ENCODE assay signal across 8 cellular contexts in the genomic region with DNA sequence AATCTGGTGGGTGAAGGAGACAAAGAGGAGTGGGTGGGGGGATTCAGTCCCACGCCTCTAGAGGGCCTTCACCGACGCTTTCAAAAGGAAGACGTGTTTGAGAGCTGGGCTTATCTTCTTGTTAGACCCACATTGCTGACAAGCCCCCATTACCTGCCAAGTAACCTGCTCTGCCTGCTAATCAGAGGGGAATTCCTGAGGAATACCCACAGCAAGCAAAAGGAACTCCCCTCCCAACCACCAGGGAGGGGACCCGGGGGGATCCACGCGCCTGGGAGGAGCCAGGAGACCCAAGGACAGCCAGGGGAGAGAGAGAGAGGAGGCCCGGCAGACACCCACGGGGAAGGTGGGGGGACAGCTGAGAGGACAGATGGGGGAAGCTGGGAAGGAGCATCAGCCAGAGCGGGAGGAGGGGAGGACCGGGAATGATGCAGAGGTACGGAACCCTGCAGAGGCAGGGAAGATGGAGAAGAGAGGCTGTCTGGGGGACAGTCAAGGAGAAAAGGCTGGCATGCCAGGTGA. TPM values are rescaled to one million over a fixed set of nuclear protein-coding genes. Genes with fewer than 3 reads are reported as not detected.
DNase-seq lines count a peak whose midpoint lies in the region; ATAC-seq and TF ChIP-seq lines count a peak whose summit lies in the region.

No MANE protein-coding gene starts in this region.

- peak overlapping the region; percentile 90 for H3K4me3 Mint-ChIP-seq in T-helper 1 cell treated with Interleukin-12 subunit alpha and Interleukin-12 subunit beta and Interleukin-4 antibody, amounts not matched to agents 30 μg/mL and 1 μg/mL, for 36 hours
- H3K4me3 Mint-ChIP-seq in activated CD4-positive, alpha-beta memory T cell treated with anti-CD3 and anti-CD28 coated beads for 36 hours, result peak overlapping the region; percentile 88
- peak overlapping the region; percentile 87 for H3K4me3 Mint-ChIP-seq in stimulated activated effector memory CD8-positive, alpha-beta T cell treated with anti-CD3 and anti-CD28 coated beads, Interleukin-12 subunit alpha, Interleukin-12 subunit beta, amount 100 ng/mL, for 72 hours

- H4K20me1 ChIP-seq in hepatocyte (ENCODE audit: insufficient read depth, poor library complexity, severe bottlenecking), result peaks cover 3% of the 10 kb centered on the region

- H3K4me3 ChIP-seq in hepatocyte, result peak overlapping the region; percentile 68

- no peak overlapping the region for H3K27ac ChIP-seq in hepatocyte

- H3K9me2 ChIP-seq in hepatocyte (replicated peaks; ENCODE audit: insufficient read depth), result no peaks in the 10 kb centered on the region

- peaks cover 3% of the 10 kb centered on the region for H3K36me3 ChIP-seq in hepatocyte (replicated peaks; ENCODE audit: insufficient read depth, low read depth)

- no peaks in the 10 kb centered on the region for H3K9me3 ChIP-seq in hepatocyte (ENCODE audit: low read depth)

- H3K27me3 ChIP-seq in hepatocyte, result no peaks in the 10 kb centered on the region

- peak overlapping the region; percentile 81 for H3K4me2 ChIP-seq in hepatocyte

- peaks cover 46% of the 10 kb centered on the region for H3K36me3 Mint-ChIP-seq in T-helper 1 cell treated with Interleukin-12 subunit alpha and Interleukin-12 subunit beta and Interleukin-4 antibody, amounts not matched to agents 30 μg/mL and 1 μg/mL, for 36 hours (ENCODE audit: low read depth)
- peaks cover 31% of the 10 kb centered on the region for H3K36me3 Mint-ChIP-seq in activated CD4-positive, alpha-beta memory T cell treated with anti-CD3 and anti-CD28 coated beads for 36 hours
- peaks cover 64% of the 10 kb centered on the region for H3K36me3 Mint-ChIP-seq in stimulated activated effector memory CD8-positive, alpha-beta T cell treated with anti-CD3 and anti-CD28 coated beads, Interleukin-12 subunit alpha, Interleukin-12 subunit beta, amount 100 ng/mL, for 72 hours

- no peaks in the 10 kb centered on the region for H3K27me3 Mint-ChIP-seq in T-helper 1 cell treated with Interleukin-12 subunit alpha and Interleukin-12 subunit beta and Interleukin-4 antibody, amounts not matched to agents 30 μg/mL and 1 μg/mL, for 36 hours (ENCODE audit: low read depth)
- no peaks in the 10 kb centered on the region for H3K27me3 Mint-ChIP-seq in activated CD4-positive, alpha-beta memory T cell treated with anti-CD3 and anti-CD28 coated beads for 36 hours

- intact Hi-C loops in activated CD4-positive, alpha-beta memory T cell treated with anti-CD3 and anti-CD28 coated beads for 36 hours (cut with micrococcal nuclease), result no loop called here

- no peaks in the 10 kb centered on the region for H3K9me3 Mint-ChIP-seq in T-helper 1 cell treated with Interleukin-12 subunit alpha and Interleukin-12 subunit beta and Interleukin-4 antibody, amounts not matched to agents 30 μg/mL and 1 μg/mL, for 36 hours
- H3K9me3 Mint-ChIP-seq in activated CD4-positive, alpha-beta memory T cell treated with anti-CD3 and anti-CD28 coated beads for 36 hours, result no peaks in the 10 kb centered on the region
- no peaks in the 10 kb centered on the region for H3K9me3 Mint-ChIP-seq in stimulated activated effector memory CD8-positive, alpha-beta T cell treated with anti-CD3 and anti-CD28 coated beads, Interleukin-12 subunit alpha, Interleukin-12 subunit beta, amount 100 ng/mL, for 72 hours

- peaks cover 48% of the 10 kb centered on the region for H3K79me2 ChIP-seq in hepatocyte

- no peak overlapping the region for H2AFZ ChIP-seq in hepatocyte

- DNase-seq in T-helper 1 cell (no peak), hepatocyte (ENCODE audit: low spot score) (no peak), cerebellum (ENCODE audit: low spot score) (no peak), SIG-M5 treated with dmso at 0.1 percent for 504 hours (lab: John Stamatoyannopoulos, UW; ENCODE audit: unreplicated experiment) (no peak)
- DNase-seq in activated CD4-positive, alpha-beta memory T cell treated with anti-CD3 and anti-CD28 coated beads for 36 hours, result peak; percentile 42
- no peak for DNase-seq in stimulated activated effector memory CD8-positive, alpha-beta T cell treated with anti-CD3 and anti-CD28 coated beads, Interleukin-12 subunit alpha, Interleukin-12 subunit beta, amount 100 ng/mL, for 72 hours (ENCODE audit: low spot score in 2 of 2)

- WGBS in hepatocyte (ENCODE audit: low lambda C conversion rate, missing lambda C conversion rate), result 19% methylated on average over 11 of the region's 12 CpGs

- CTCF ChIA-PET in activated CD4-positive, alpha-beta memory T cell treated with anti-CD3 and anti-CD28 coated beads for 36 hours (lab: Charles Lee), result interaction anchor here (1.6 to 2.5 kb wide), 2 partner anchors 96 to 196 kb away, joined by 3 to 9 read pairs; a partner anchor contains a TSS

- POLR2A ChIA-PET in activated CD4-positive, alpha-beta memory T cell treated with anti-CD3 and anti-CD28 coated beads for 36 hours (lab: Charles Lee), result interaction anchor here (1.0 to 1.6 kb wide), 5 partner anchors 26 to 185 kb away, joined by 4 read pairs; a partner anchor contains a TSS

- H3K4me1 Mint-ChIP-seq in T-helper 1 cell treated with Interleukin-12 subunit alpha and Interleukin-12 subunit beta and Interleukin-4 antibody, amounts not matched to agents 30 μg/mL and 1 μg/mL, for 36 hours (ENCODE audit: low read depth), result peaks cover 44% of the 10 kb centered on the region
- peaks cover 43% of the 10 kb centered on the region for H3K4me1 Mint-ChIP-seq in activated CD4-positive, alpha-beta memory T cell treated with anti-CD3 and anti-CD28 coated beads for 36 hours (ENCODE audit: low read depth)
- peaks cover 64% of the 10 kb centered on the region for H3K4me1 Mint-ChIP-seq in stimulated activated effector memory CD8-positive, alpha-beta T cell treated with anti-CD3 and anti-CD28 coated beads, Interleukin-12 subunit alpha, Interleukin-12 subunit beta, amount 100 ng/mL, for 72 hours

- H3K27ac Mint-ChIP-seq in T-helper 1 cell treated with Interleukin-12 subunit alpha and Interleukin-12 subunit beta and Interleukin-4 antibody, amounts not matched to agents 30 μg/mL and 1 μg/mL, for 36 hours, result peak overlapping the region; percentile 72
- H3K27ac Mint-ChIP-seq in activated CD4-positive, alpha-beta memory T cell treated with anti-CD3 and anti-CD28 coated beads for 36 hours, result peak overlapping the region; percentile 81
- H3K27ac Mint-ChIP-seq in stimulated activated effector memory CD8-positive, alpha-beta T cell treated with anti-CD3 and anti-CD28 coated beads, Interleukin-12 subunit alpha, Interleukin-12 subunit beta, amount 100 ng/mL, for 72 hours, result peak overlapping the region; percentile 95

- TF ChIP-seq CTCF in hepatocyte (IDR thresholded peaks at IDR 0.05; ENCODE audit: poor library complexity), result no peak

- no peak for ATAC-seq in stimulated activated effector memory CD8-positive, alpha-beta T cell treated with anti-CD3 and anti-CD28 coated beads, Interleukin-12 subunit alpha, Interleukin-12 subunit beta, amount 100 ng/mL, for 72 hours
- ATAC-seq in HG02798 (IDR thresholded peaks at IDR 0.05; ENCODE audit: poor library complexity, unreplicated experiment), result no peak

- H3K4me1 ChIP-seq in hepatocyte (ENCODE audit: insufficient read depth), result peaks cover 20% of the 10 kb centered on the region

RNA-seq across cellular contexts. Expression of a gene that starts 1.0 kb away (rescaled TPM):
- 10 to 100 TPM; 61.6 to 66.5 TPM for total RNA-seq in activated CD4-positive, alpha-beta memory T cell treated with anti-CD3 and anti-CD28 coated beads for 36 hours
- 38.2 and 47.8 TPM in 2 replicates for total RNA-seq in hepatocyte
- polyA plus RNA-seq in hepatocyte, result 25.2 and 27.3 TPM in 2 replicates
- total RNA-seq in cerebellum, result 119 TPM

RNA-seq across cellular contexts. Expression of a gene that starts 25.2 kb away (rescaled TPM):
- total RNA-seq in activated CD4-positive, alpha-beta memory T cell treated with anti-CD3 and anti-CD28 coated beads for 36 hours, result 1 to 10 TPM; 2.9 to 3.0 TPM
- 0.03 TPM in 1 of 2 replicates, not detected in the other for total RNA-seq in hepatocyte
- not detected in 2 replicates for polyA plus RNA-seq in hepatocyte
- total RNA-seq in cerebellum, result 0.54 TPM
